Comparison of ENCODE assay signal across 1 cellular context in the genomic region with DNA sequence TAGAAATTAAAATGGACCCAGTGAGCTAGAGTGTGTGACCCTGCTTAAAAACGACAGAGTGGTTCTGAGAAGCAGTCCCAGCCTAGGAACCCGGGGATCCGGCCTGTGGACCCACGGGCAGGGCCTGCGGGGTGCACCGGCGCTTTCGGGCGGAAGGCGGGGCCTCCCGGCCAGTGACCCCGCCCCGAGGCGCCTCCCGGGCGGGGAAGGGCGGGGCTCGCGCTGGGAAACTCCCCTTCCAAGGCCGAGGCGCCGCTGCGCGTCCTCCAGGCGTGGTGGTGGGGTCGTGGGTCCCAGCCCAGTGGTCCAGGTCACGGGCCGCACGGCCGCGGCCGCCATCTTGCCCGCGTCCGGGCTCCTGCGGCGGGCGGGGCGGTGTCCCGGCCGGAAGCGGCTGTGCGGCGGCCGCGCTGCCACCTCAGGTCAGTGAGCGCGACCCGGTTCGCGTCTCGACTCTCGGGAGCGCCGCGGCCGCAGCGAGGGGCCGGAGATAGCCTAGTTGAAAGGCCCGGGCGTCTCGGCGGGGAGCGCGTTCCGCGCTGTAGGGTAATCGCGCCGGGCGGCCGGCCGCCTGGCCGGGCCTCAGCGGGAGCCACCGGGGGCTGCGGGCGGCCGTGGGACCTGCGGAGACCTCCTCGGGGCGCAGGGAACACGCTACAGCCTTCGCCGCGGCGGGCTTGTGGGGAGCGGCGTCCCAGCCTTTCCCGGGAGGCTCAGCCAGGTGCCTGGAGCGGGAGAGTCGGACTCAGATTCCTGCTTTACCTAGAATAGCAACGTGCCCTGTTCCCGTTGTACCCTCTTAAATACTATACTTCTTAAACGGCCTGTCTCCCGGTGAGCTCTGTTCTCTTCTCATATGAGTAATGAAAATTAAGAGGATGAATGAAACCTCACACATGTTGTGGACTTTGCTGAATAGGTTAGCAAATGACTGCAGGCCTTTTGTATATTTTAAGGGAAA.
TF ChIP-seq lines count a peak whose summit lies in the region.

Gene MIOS, plus strand, starts transcription at position 234 of the 961 bp plus-strand sequence. CDS start 5,592 bp downstream, outside the sequence.

TF ChIP-seq in K562, 482 proteins besides CTCF, POLR2A, EP300 and RAD21 (continued from another document):
- TF ChIP-seq KLF1 (tag; IDR thresholded peaks at IDR 0.05) (peak; percentile 84), DACH1 (IDR thresholded peaks at IDR 0.05; ENCODE audit: partially characterized antibody) (no peak), ZEB2 (IDR thresholded peaks at IDR 0.05) (0 out of 2 replicates have a peak, but pooled peaks have one; percentile 17), RBFOX2 (IDR thresholded peaks at IDR 0.05; ENCODE audit: low read depth, low read length) (peak; percentile 94), ZFX (CRISPR knock-in tag; IDR thresholded peaks at IDR 0.05) (peak; percentile 92), ZBTB11 (CRISPR knock-in tag; IDR thresholded peaks at IDR 0.05) (peak; percentile 80 to 97 (median 86); a peak in 5 of 6 replicates)
- TF ChIP-seq, protein P1, sequence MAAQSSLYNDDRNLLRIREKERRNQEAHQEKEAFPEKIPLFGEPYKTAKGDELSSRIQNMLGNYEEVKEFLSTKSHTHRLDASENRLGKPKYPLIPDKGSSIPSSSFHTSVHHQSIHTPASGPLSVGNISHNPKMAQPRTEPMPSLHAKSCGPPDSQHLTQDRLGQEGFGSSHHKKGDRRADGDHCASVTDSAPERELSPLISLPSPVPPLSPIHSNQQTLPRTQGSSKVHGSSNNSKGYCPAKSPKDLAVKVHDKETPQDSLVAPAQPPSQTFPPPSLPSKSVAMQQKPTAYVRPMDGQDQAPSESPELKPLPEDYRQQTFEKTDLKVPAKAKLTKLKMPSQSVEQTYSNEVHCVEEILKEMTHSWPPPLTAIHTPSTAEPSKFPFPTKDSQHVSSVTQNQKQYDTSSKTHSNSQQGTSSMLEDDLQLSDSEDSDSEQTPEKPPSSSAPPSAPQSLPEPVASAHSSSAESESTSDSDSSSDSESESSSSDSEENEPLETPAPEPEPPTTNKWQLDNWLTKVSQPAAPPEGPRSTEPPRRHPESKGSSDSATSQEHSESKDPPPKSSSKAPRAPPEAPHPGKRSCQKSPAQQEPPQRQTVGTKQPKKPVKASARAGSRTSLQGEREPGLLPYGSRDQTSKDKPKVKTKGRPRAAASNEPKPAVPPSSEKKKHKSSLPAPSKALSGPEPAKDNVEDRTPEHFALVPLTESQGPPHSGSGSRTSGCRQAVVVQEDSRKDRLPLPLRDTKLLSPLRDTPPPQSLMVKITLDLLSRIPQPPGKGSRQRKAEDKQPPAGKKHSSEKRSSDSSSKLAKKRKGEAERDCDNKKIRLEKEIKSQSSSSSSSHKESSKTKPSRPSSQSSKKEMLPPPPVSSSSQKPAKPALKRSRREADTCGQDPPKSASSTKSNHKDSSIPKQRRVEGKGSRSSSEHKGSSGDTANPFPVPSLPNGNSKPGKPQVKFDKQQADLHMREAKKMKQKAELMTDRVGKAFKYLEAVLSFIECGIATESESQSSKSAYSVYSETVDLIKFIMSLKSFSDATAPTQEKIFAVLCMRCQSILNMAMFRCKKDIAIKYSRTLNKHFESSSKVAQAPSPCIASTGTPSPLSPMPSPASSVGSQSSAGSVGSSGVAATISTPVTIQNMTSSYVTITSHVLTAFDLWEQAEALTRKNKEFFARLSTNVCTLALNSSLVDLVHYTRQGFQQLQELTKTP (IDR thresholded peaks at IDR 0.05; ENCODE audit: low read depth in 1 of 2, partially characterized antibody in 2 of 2) = no peak
- TF ChIP-seq, protein P2, sequence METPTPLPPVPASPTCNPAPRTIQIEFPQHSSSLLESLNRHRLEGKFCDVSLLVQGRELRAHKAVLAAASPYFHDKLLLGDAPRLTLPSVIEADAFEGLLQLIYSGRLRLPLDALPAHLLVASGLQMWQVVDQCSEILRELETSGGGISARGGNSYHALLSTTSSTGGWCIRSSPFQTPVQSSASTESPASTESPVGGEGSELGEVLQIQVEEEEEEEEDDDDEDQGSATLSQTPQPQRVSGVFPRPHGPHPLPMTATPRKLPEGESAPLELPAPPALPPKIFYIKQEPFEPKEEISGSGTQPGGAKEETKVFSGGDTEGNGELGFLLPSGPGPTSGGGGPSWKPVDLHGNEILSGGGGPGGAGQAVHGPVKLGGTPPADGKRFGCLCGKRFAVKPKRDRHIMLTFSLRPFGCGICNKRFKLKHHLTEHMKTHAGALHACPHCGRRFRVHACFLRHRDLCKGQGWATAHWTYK (CRISPR knock-in tag; IDR thresholded peaks at IDR 0.05) = 0 out of 2 replicates have a peak, but pooled peaks have one; percentile 31
